In genomic region chr13:41017153-41017552, GRCh38 we compare ENCODE assay signal across 8 cellular contexts. TPM values are rescaled to one million over a fixed set of nuclear protein-coding genes. Genes with fewer than 3 reads are reported as not detected.
A peak's percentile ranks its signal among the peaks of the same experiment; 100 is the strongest.
DNase-seq lines count a peak whose midpoint lies in the region; ATAC-seq and TF ChIP-seq lines count a peak whose summit lies in the region.

No MANE protein-coding gene starts in this region.

- no peaks in the 10 kb centered on the region for H3K9me3 Mint-ChIP-seq in T-cell

- 53% methylated on average over 2 of the region's 2 CpGs for WGBS in hepatocyte (ENCODE audit: low lambda C conversion rate, missing lambda C conversion rate)
- WGBS in testis, 2 donors = 58 to 71% methylated on average over 2 of the region's 2 CpGs

- TF ChIP-seq CTCF in hepatocyte (IDR thresholded peaks at IDR 0.05; ENCODE audit: poor library complexity) (no peak), testis (IDR thresholded peaks at IDR 0.05) (no peak), GM10266 (IDR thresholded peaks at IDR 0.05; ENCODE audit: control insufficient read depth, insufficient read depth, low read depth, missing control alignments) (no peak)

- no peak for TF ChIP-seq POLR2A in testis (IDR thresholded peaks at IDR 0.05)

- H3K9me3 ChIP-seq in hepatocyte (ENCODE audit: low read depth) (no peaks in the 10 kb centered on the region), testis (no peaks in the 10 kb centered on the region)

- no peaks in the 10 kb centered on the region for H3K9me2 ChIP-seq in hepatocyte (replicated peaks; ENCODE audit: insufficient read depth)

- no peaks in the 10 kb centered on the region for H3K27me3 ChIP-seq in hepatocyte
- H3K27me3 ChIP-seq in testis = no peaks in the 10 kb centered on the region

- H3K36me3 ChIP-seq in hepatocyte (replicated peaks; ENCODE audit: insufficient read depth, low read depth) (no peaks in the 10 kb centered on the region), testis (ENCODE audit: low read depth, missing control alignments) (no peaks in the 10 kb centered on the region)

- H3K4me1 Mint-ChIP-seq in T-cell = peaks cover 54 to 70% (median 58%) of the 10 kb centered on the region in 3 donors

- H3K4me3 ChIP-seq in hepatocyte (peak overlapping the region; percentile 35), testis (no peak overlapping the region)

- peak; percentile 36 for DNase-seq in activated CD4-positive, alpha-beta T cell treated with anti-CD3 and anti-CD28 coated beads for 48 hours
- no peak for DNase-seq in activated CD4-positive, alpha-beta T cell treated with anti-CD3 and anti-CD28 coated beads for 1 hour
- DNase-seq in T-cell (peak in 12 of 34 experiments; percentile 5 to 25 (median 14)), hepatocyte (ENCODE audit: low spot score) (peak; percentile 26), testis (peak; percentile 37), HCEC 1CT (no peak), SK-N-DZ (ENCODE audit: low spot score) (no peak), GM10266 (ENCODE audit: extremely low spot score) (no peak)

- POLR2A ChIA-PET in T-cell (lab: Charles Lee) = interaction anchor here (0.6 to 3.4 kb wide), 10 partner anchors 16 to 1371 kb away, joined by 3 to 25 read pairs (median 4); no protein-coding TSS in a partner anchor

- H3K27ac ChIP-seq in hepatocyte = peak overlapping the region; percentile 96
- H3K27ac ChIP-seq in testis = peak overlapping the region in 1 of 2 donors; percentile 71

- peak overlapping the region; percentile 71 for H3K4me2 ChIP-seq in hepatocyte

- no peak overlapping the region for H2AFZ ChIP-seq in hepatocyte

- peak overlapping the region; percentile 85 to 92 (median 90) for H3K4me3 Mint-ChIP-seq in T-cell

- peaks cover 20% of the 10 kb centered on the region for H3K36me3 Mint-ChIP-seq in T-cell

- CTCF ChIA-PET in T-cell (lab: Charles Lee) = interaction anchor here (0.7 to 4.9 kb wide), 8 partner anchors 8 to 67 kb away, joined by 3 to 35 read pairs (median 4); no protein-coding TSS in a partner anchor

- intact Hi-C loops in testis (cut with DNase I; ENCODE audit: low total_unique reads) = no loop called here

- peak overlapping the region; percentile 94 to 96 for H3K27ac Mint-ChIP-seq in T-cell

- ATAC-seq in T-cell (replicated peaks in 1 of 4) = peak in 1 of 4 experiments; percentile 29

- H3K79me2 ChIP-seq in hepatocyte = peaks cover 86% of the 10 kb centered on the region

- H4K20me1 ChIP-seq in hepatocyte (ENCODE audit: insufficient read depth, poor library complexity, severe bottlenecking) = peaks cover 29% of the 10 kb centered on the region

- no peaks in the 10 kb centered on the region for H3K27me3 Mint-ChIP-seq in T-cell

- peaks cover 17% of the 10 kb centered on the region for H3K4me1 ChIP-seq in hepatocyte (ENCODE audit: insufficient read depth)
- peaks cover 7% of the 10 kb centered on the region for H3K4me1 ChIP-seq in testis

RNA-seq across cellular contexts. Expression of gene ELF1, which starts 2.0 kb away (rescaled TPM):
- total RNA-seq in T-cell = 100 to 1,000 TPM; 133 to 221 (median 146) TPM
- 91.1 and 94.6 TPM in 2 replicates for total RNA-seq in hepatocyte
- 39.4 and 44.4 TPM in 2 replicates for polyA plus RNA-seq in hepatocyte
- 10 to 100 TPM; 54.8 to 67.5 TPM for total RNA-seq in testis
- 32.8 TPM for polyA plus RNA-seq in testis (ENCODE audit: insufficient read depth, low read depth, low replicate concordance)
- polyA plus RNA-seq in SK-N-DZ (2014; cell fraction: cytosol; rRNA removed) = 2.1 and 2.9 TPM in 2 replicates
- 1.3 and 4.8 TPM in 2 replicates for polyA plus RNA-seq in SK-N-DZ (2014; cell fraction: nucleus; rRNA removed)

RNA-seq across cellular contexts. Expression of gene WBP4, which starts 44.2 kb away (rescaled TPM):
- total RNA-seq in T-cell (1 to 10 TPM; 4.3 to 7.6 (median 4.8) TPM), hepatocyte (6.1 and 8.4 TPM in 2 replicates), testis (10 to 100 TPM; 17.9 to 19.8 TPM)
- polyA plus RNA-seq in hepatocyte (8.4 and 11.3 TPM in 2 replicates), testis (ENCODE audit: insufficient read depth, low read depth, low replicate concordance) (7.0 TPM)
- polyA plus RNA-seq in SK-N-DZ (2014; cell fraction: cytosol; rRNA removed) = 8.4 and 9.4 TPM in 2 replicates
- polyA plus RNA-seq in SK-N-DZ (2014; cell fraction: nucleus; rRNA removed) = 12.1 and 13.9 TPM in 2 replicates

Comparison
In these comparisons a context has a peak if more than half of its experiments do, and no peak if none do; other contexts are left out.
1. DNase-seq: peak in activated CD4-positive, alpha-beta T cell treated with anti-CD3 and anti-CD28 coated beads for 48 hours (single experiment), hepatocyte (single experiment) and testis (single experiment); none in activated CD4-positive, alpha-beta T cell treated with anti-CD3 and anti-CD28 coated beads for 1 hour (single experiment), HCEC 1CT (single experiment), SK-N-DZ (single experiment) and GM10266 (single experiment).